8 cellular contexts compared by ENCODE assay signal in genomic region chr4:80202190-80202711, GRCh38. TPM values are rescaled to one million over a fixed set of nuclear protein-coding genes. Genes with fewer than 3 reads are reported as not detected.
DNase-seq lines count a peak whose midpoint lies in the region; ATAC-seq, FAIRE-seq and TF ChIP-seq lines count a peak whose summit lies in the region.

No MANE protein-coding gene starts in this region.

- peak overlapping the region; percentile 41 for H3K27ac ChIP-seq in RWPE2 (ENCODE audit: poor library complexity, severe bottlenecking)
- H3K27ac ChIP-seq in pancreas, result peak overlapping the region in 3 of 4 donors; percentile 33 to 64 (median 56)

- ATAC-seq in GM19328 (IDR thresholded peaks at IDR 0.05; ENCODE audit: unreplicated experiment) (peak; percentile 74), HG03439 (IDR thresholded peaks at IDR 0.05; ENCODE audit: unreplicated experiment) (peak; percentile 81), RWPE2 (ENCODE audit: low read depth) (peak; percentile 78), pancreas (peak; percentile 92 to 96 (median 93))

- H3K9me3 ChIP-seq in RWPE2 (ENCODE audit: severe bottlenecking) (no peaks in the 10 kb centered on the region), pancreas (no peaks in the 10 kb centered on the region)

- CTCF ChIA-PET in BJ (lab: Yijun Ruan, JAX), result interaction anchor here (0.6 to 8.9 kb wide), 23 partner anchors 9 to 1250 kb away, joined by 3 to 108 read pairs (median 3); partner anchors contain the start of genes CFAP299 and FGF5
- CTCF ChIA-PET in activated naive CD4-positive, alpha-beta T cell treated with anti-CD3 and anti-CD28 coated beads for 36 hours (lab: Charles Lee), result interaction anchor here (0.6 to 4.2 kb wide), 17 partner anchors 8 to 287 kb away, joined by 3 to 25 read pairs (median 5); no protein-coding TSS in a partner anchor

- H3K4me3 Mint-ChIP-seq in activated naive CD4-positive, alpha-beta T cell treated with anti-CD3 and anti-CD28 coated beads for 36 hours, result peak overlapping the region; percentile 70
- peak overlapping the region; percentile 69 for H3K4me3 Mint-ChIP-seq in type B pancreatic cell

- no peaks in the 10 kb centered on the region for H3K9me3 Mint-ChIP-seq in activated naive CD4-positive, alpha-beta T cell treated with anti-CD3 and anti-CD28 coated beads for 36 hours
- H3K9me3 Mint-ChIP-seq in type B pancreatic cell, result no peaks in the 10 kb centered on the region

- TF ChIP-seq CTCF in BJ (IDR thresholded peaks at IDR 0.05; ENCODE audit: insufficient read depth, low read depth, low read length) (peak; percentile 84), RWPE2 (IDR thresholded peaks at IDR 0.05; ENCODE audit: poor library complexity, severe bottlenecking) (peak; percentile 94), pancreas (IDR thresholded peaks at IDR 0.05) (peak; percentile 81 to 85 (median 81)), type B pancreatic cell (conservative IDR thresholded peaks at IDR 0.05) (peak; percentile 87)

- H3K36me3 ChIP-seq in BJ (ENCODE audit: control insufficient read depth, insufficient read depth, low read length), result no peaks in the 10 kb centered on the region
- H3K36me3 ChIP-seq in RWPE2 (ENCODE audit: low read depth), result no peaks in the 10 kb centered on the region
- no peaks in the 10 kb centered on the region for H3K36me3 ChIP-seq in pancreas

- WGBS in pancreas, 2 donors, result 1 to 4% methylated on average over 29 to 58 of the region's 58 CpGs

- H3K4me1 Mint-ChIP-seq in activated naive CD4-positive, alpha-beta T cell treated with anti-CD3 and anti-CD28 coated beads for 36 hours (ENCODE audit: low read depth), result peaks cover 20% of the 10 kb centered on the region
- H3K4me1 Mint-ChIP-seq in type B pancreatic cell (ENCODE audit: unreplicated experiment), result peaks cover 16% of the 10 kb centered on the region

- no peak for FAIRE-seq in pancreas (lab: Jason Lieb, UNC)

- H3K4me1 ChIP-seq in RWPE2 (ENCODE audit: insufficient read depth, poor library complexity, severe bottlenecking) (peaks cover 5% of the 10 kb centered on the region), pancreas (peaks cover 0 to 5% (median 2%) of the 10 kb centered on the region in 3 donors)

- peaks cover 20% of the 10 kb centered on the region for H3K27me3 Mint-ChIP-seq in activated naive CD4-positive, alpha-beta T cell treated with anti-CD3 and anti-CD28 coated beads for 36 hours (ENCODE audit: low read depth)
- H3K27me3 Mint-ChIP-seq in type B pancreatic cell, result peaks cover 88% of the 10 kb centered on the region

- H3K4me3 ChIP-seq in BJ (ENCODE audit: low read depth, low read length) (peak overlapping the region; percentile 47), RWPE2 (ENCODE audit: severe bottlenecking) (peak overlapping the region; percentile 56), pancreas (peak overlapping the region; percentile 36 to 63 (median 46))

- DNase-seq in BJ (ENCODE audit: low read depth) (no peak), RWPE2 (ENCODE audit: low spot score) (peak; percentile 74), head of caudate nucleus (peak in 40 of 42 donors; percentile 36 to 90 (median 78)), pancreas (peak; percentile 78 to 97 (median 86)), type B pancreatic cell (ENCODE audit: extremely low spot score, unreplicated experiment) (peak; percentile 88)
- peak; percentile 79 for DNase-seq in activated naive CD4-positive, alpha-beta T cell treated with anti-CD3 and anti-CD28 coated beads for 36 hours

- POLR2A ChIA-PET in BJ (lab: Charles Lee), result interaction anchor here (0.7 kb wide), 4 partner anchors 12 to 285 kb away, joined by 3 to 16 read pairs (median 6); no protein-coding TSS in a partner anchor

- intact Hi-C loops in activated naive CD4-positive, alpha-beta T cell treated with anti-CD3 and anti-CD28 coated beads for 36 hours (cut with micrococcal nuclease), result loop anchor here (1.0 to 5.0 kb wide), 6 partner anchors 18 to 1265 kb away; partner anchors contain the start of genes CFAP299 and PAQR3
- intact Hi-C loops in head of caudate nucleus (cut with DNase I) (no loop called here), pancreas (cut with DNase I) (no loop called here)

- H3K27ac Mint-ChIP-seq in activated naive CD4-positive, alpha-beta T cell treated with anti-CD3 and anti-CD28 coated beads for 36 hours, result no peak overlapping the region
- H3K27ac Mint-ChIP-seq in type B pancreatic cell, result no peak overlapping the region

- H3K36me3 Mint-ChIP-seq in activated naive CD4-positive, alpha-beta T cell treated with anti-CD3 and anti-CD28 coated beads for 36 hours (ENCODE audit: low read depth), result no peaks in the 10 kb centered on the region
- H3K36me3 Mint-ChIP-seq in type B pancreatic cell, result no peaks in the 10 kb centered on the region

- no peaks in the 10 kb centered on the region for H3K27me3 ChIP-seq in BJ (ENCODE audit: control insufficient read depth, insufficient read depth, low read length)
- peaks cover 12% of the 10 kb centered on the region for H3K27me3 ChIP-seq in RWPE2 (ENCODE audit: insufficient read depth, poor library complexity, severe bottlenecking)
- H3K27me3 ChIP-seq in pancreas, result peaks cover 0 to 24% (median 5%) of the 10 kb centered on the region in 4 donors

RNA-seq across cellular contexts. Expression of gene PRDM8, which starts 4.9 kb away (rescaled TPM):
- 2.6 and 2.7 TPM in 2 replicates for polyA plus RNA-seq in BJ (2011; rRNA removed)
- polyA minus RNA-seq in BJ (2011; rRNA and poly(A)+ RNA removed), result 2.2 and 4.1 TPM in 2 replicates
- under 1 TPM; 0.29 to 0.35 TPM for total RNA-seq in activated naive CD4-positive, alpha-beta T cell treated with anti-CD3 and anti-CD28 coated beads for 36 hours
- total RNA-seq in pancreas, result 1 to 10 TPM in 1 of 6 donors, under 1 TPM in 5; 0.14 to 1.5 (median 0.60) TPM
- under 1 TPM; 0.28 to 0.49 TPM for polyA plus RNA-seq in pancreas
- total RNA-seq in type B pancreatic cell (ENCODE audit: low replicate concordance), result 1.5 and 6.2 TPM in 2 replicates
